In genomic region chr12:116358850-116359761, GRCh38 we compare ENCODE assay signal across 8 cellular contexts.
DNase-seq lines count a peak whose midpoint lies in the region; ATAC-seq and TF ChIP-seq lines count a peak whose summit lies in the region.

No MANE protein-coding gene starts in this region.

- peaks cover 18% of the 10 kb centered on the region for H3K4me1 Mint-ChIP-seq in T-helper 17 cell

- H3K27me3 Mint-ChIP-seq in T-helper 17 cell = no peaks in the 10 kb centered on the region

- peak overlapping the region in 5 of 10 experiments; percentile 7 to 44 (median 18); a peak in 6 of 20 replicates for H3K4me3 ChIP-seq in BLaER1 treated with 17β-estradiol and CSF1 and Interleukin-3, amounts not matched to agents 10 nM and 100 nM
- H3K4me3 ChIP-seq in MG63 (no peak overlapping the region), prostate gland (no peak overlapping the region), upper lobe of left lung (peak overlapping the region in 2 of 4 donors; percentile 19 to 28)

- peak overlapping the region; percentile 77 for H3K27ac Mint-ChIP-seq in T-helper 17 cell

- H3K36me3 ChIP-seq in BLaER1 treated with 17β-estradiol and CSF1 and Interleukin-3, amounts not matched to agents 10 nM and 100 nM = no peaks in the 10 kb centered on the region
- H3K36me3 ChIP-seq in MG63 (no peaks in the 10 kb centered on the region), prostate gland (no peaks in the 10 kb centered on the region), upper lobe of left lung (no peaks in the 10 kb centered on the region)

- peak overlapping the region; percentile 57 to 87 (median 73); a peak in 21 of 22 replicates for H3K27ac ChIP-seq in BLaER1 treated with 17β-estradiol and CSF1 and Interleukin-3, amounts not matched to agents 10 nM and 100 nM
- peak overlapping the region; percentile 71 to 79 for H3K27ac ChIP-seq in prostate gland
- peak overlapping the region; percentile 73 to 83 (median 81) for H3K27ac ChIP-seq in upper lobe of left lung

- H3K36me3 Mint-ChIP-seq in T-helper 17 cell (ENCODE audit: low read depth) = no peaks in the 10 kb centered on the region

- H3K4me3 Mint-ChIP-seq in T-helper 17 cell = peak overlapping the region; percentile 80

- H3K9me3 ChIP-seq in BLaER1 treated with 17β-estradiol and CSF1 and Interleukin-3, amounts not matched to agents 10 nM and 100 nM (replicated peaks in 1 of 11) = peaks cover 0 to 4% (median 0%) of the 10 kb centered on the region in 11 experiments; a peak in 1 of 22 replicates
- H3K9me3 ChIP-seq in MG63 = no peaks in the 10 kb centered on the region
- H3K9me3 ChIP-seq in T-helper 17 cell (ENCODE audit: control insufficient read depth, low read length, poor library complexity, severe bottlenecking) = no peaks in the 10 kb centered on the region
- H3K9me3 ChIP-seq in prostate gland = no peaks in the 10 kb centered on the region
- H3K9me3 ChIP-seq in upper lobe of left lung = no peaks in the 10 kb centered on the region

- WGBS in prostate gland = 3% methylated on average over 11 of the region's 11 CpGs
- WGBS in upper lobe of left lung, 2 donors = 8 to 18% methylated on average over 7 to 11 of the region's 11 CpGs

- TF ChIP-seq EP300 in upper lobe of left lung (IDR thresholded peaks at IDR 0.05) = peak in 1 of 4 donors; percentile 41

- TF ChIP-seq POLR2A in prostate gland (IDR thresholded peaks at IDR 0.05) (peak; percentile 19), upper lobe of left lung (IDR thresholded peaks at IDR 0.05) (peak in 1 of 4 donors; percentile 23)

- peak overlapping the region; percentile 65 to 85 (median 76) for H3K4me2 ChIP-seq in BLaER1 treated with 17β-estradiol and CSF1 and Interleukin-3, amounts not matched to agents 10 nM and 100 nM

- H3K9ac ChIP-seq in BLaER1 treated with 17β-estradiol and CSF1 and Interleukin-3, amounts not matched to agents 10 nM and 100 nM = peak overlapping the region; percentile 36 to 75 (median 60); a peak in 20 of 22 replicates

- intact Hi-C loops in left ventricle myocardium superior (cut with micrococcal nuclease) = no loop called here
- intact Hi-C loops in prostate gland (cut with DNase I) = loop anchor here (5.0 kb wide), 1 partner anchor 37 kb away; no protein-coding TSS in a partner anchor

- ATAC-seq in GM21528 (IDR thresholded peaks at IDR 0.05; ENCODE audit: low FRiP score, unreplicated experiment) (peak; percentile 73), T-helper 17 cell (peak; percentile 95), left ventricle myocardium superior (peak; percentile 98), upper lobe of left lung (ENCODE audit: low FRiP score in 2 of 2) (peak; percentile 94)

- H3K27me3 ChIP-seq in BLaER1 treated with 17β-estradiol and CSF1 and Interleukin-3, amounts not matched to agents 10 nM and 100 nM = no peaks in the 10 kb centered on the region
- H3K27me3 ChIP-seq in MG63 (no peaks in the 10 kb centered on the region), prostate gland (replicated peaks; ENCODE audit: insufficient read depth) (no peaks in the 10 kb centered on the region), upper lobe of left lung (no peaks in the 10 kb centered on the region)

- peaks cover 31 to 39% (median 33%) of the 10 kb centered on the region in 10 experiments for H3K4me1 ChIP-seq in BLaER1 treated with 17β-estradiol and CSF1 and Interleukin-3, amounts not matched to agents 10 nM and 100 nM
- H3K4me1 ChIP-seq in prostate gland (replicated peaks) (no peaks in the 10 kb centered on the region), upper lobe of left lung (peaks cover 11 to 24% (median 18%) of the 10 kb centered on the region in 4 donors)

- TF ChIP-seq CTCF in prostate gland (IDR thresholded peaks at IDR 0.05) (no peak), upper lobe of left lung (IDR thresholded peaks at IDR 0.05) (no peak)

- H4K20me1 ChIP-seq in BLaER1 treated with 17β-estradiol and CSF1 and Interleukin-3, amounts not matched to agents 10 nM and 100 nM = no peaks in the 10 kb centered on the region

- DNase-seq in MG63 (peak; percentile 96), T-helper 17 cell (peak; percentile 34 to 61 (median 41)), anterior cingulate cortex (lab: John Stamatoyannopoulos, UW) (peak in 54 of 58 donors; percentile 1 to 81 (median 46)), left ventricle myocardium superior (peak; percentile 95), prostate gland (ENCODE audit: low spot score) (peak; percentile 96), upper lobe of left lung (peak; percentile 93 to 94)

Comparison
In these comparisons a context has a peak if more than half of its experiments do, and no peak if none do; other contexts are left out.
1. DNase-seq: peak in every context shown above with its lines; median percentile 96 in MG63; 96 in prostate gland; 95 in left ventricle myocardium superior; 94 in upper lobe of left lung; 46 in anterior cingulate cortex; 41 in T-helper 17 cell.